In genomic region chr12:120534703-120535655, GRCh38 we compare ENCODE assay signal across 8 cellular contexts. TPM values are rescaled to one million over a fixed set of nuclear protein-coding genes. Genes with fewer than 3 reads are reported as not detected.
DNase-seq lines count a peak whose midpoint lies in the region; ATAC-seq and TF ChIP-seq lines count a peak whose summit lies in the region.

No MANE protein-coding gene starts in this region.

- no peaks in the 10 kb centered on the region for H3K36me3 ChIP-seq in Panc1 (ENCODE audit: control insufficient read depth, insufficient read depth, low read length)

- H3K27me3 Mint-ChIP-seq in osteocyte (ENCODE audit: unreplicated experiment) = no peaks in the 10 kb centered on the region

- H3K4me3 ChIP-seq in Panc1 (ENCODE audit: low read depth in 2 of 2, low read length in 2 of 2) (peak overlapping the region; percentile 86 to 88), foreskin fibroblast (ENCODE audit: low read depth in 1 of 2, low read length in 2 of 2) (peak overlapping the region; percentile 71 to 85)

- no peaks in the 10 kb centered on the region for H3K9me3 ChIP-seq in Panc1 (ENCODE audit: control insufficient read depth, insufficient read depth, low read depth, low read length)

- peak overlapping the region; percentile 88 for H3K4me3 Mint-ChIP-seq in osteocyte (ENCODE audit: unreplicated experiment)

- BruUV-seq in Panc1 (replicated peaks; lab: Mats Ljungman, UMichigan) = no TSS peak

- peak; percentile 14 for ATAC-seq in GM18873 (IDR thresholded peaks at IDR 0.05; ENCODE audit: low FRiP score, unreplicated experiment)
- ATAC-seq in HG03342 (IDR thresholded peaks at IDR 0.05; ENCODE audit: unreplicated experiment) = peak; percentile 33
- peak; percentile 68 for ATAC-seq in Panc1

- peak overlapping the region; percentile 94 for H3K27ac Mint-ChIP-seq in osteocyte (ENCODE audit: unreplicated experiment)

- H3K4me1 ChIP-seq in Panc1 (ENCODE audit: control insufficient read depth, insufficient read depth, low read length) = peaks cover 35% of the 10 kb centered on the region

- TF ChIP-seq CTCF in Panc1 (IDR thresholded peaks at IDR 0.05) (no peak), foreskin fibroblast (IDR thresholded peaks at IDR 0.05; ENCODE audit: low read depth, low read length) (no peak), osteocyte (IDR thresholded peaks at IDR 0.05) (no peak)

- H3K27me3 ChIP-seq in Panc1 (ENCODE audit: control insufficient read depth, insufficient read depth, low read length) = no peaks in the 10 kb centered on the region

- peak; percentile 66 for DNase-seq in AG08395 (ENCODE audit: low spot score)
- DNase-seq in Panc1 (ENCODE audit: low read depth, low spot score) = no peak
- peak; percentile 30 for DNase-seq in activated T-helper 9 cell treated with anti-CD3 and anti-CD28 coated beads, Interleukin-2, amount 50 U/mL, for 16 hours (ENCODE audit: low read depth)
- DNase-seq in foreskin fibroblast = peak; percentile 71 to 88
- DNase-seq in osteocyte (ENCODE audit: extremely low spot score, unreplicated experiment) = peak; percentile 85
- no peak for DNase-seq in cerebellar nuclear complex (lab: John Stamatoyannopoulos, UW)

- no peaks in the 10 kb centered on the region for H3K9me3 Mint-ChIP-seq in osteocyte (ENCODE audit: unreplicated experiment)

- peaks cover 43% of the 10 kb centered on the region for H3K4me1 Mint-ChIP-seq in osteocyte (ENCODE audit: unreplicated experiment)

- POLR2A ChIA-PET in Panc1 (lab: Charles Lee) = interaction anchor here (0.5 to 0.6 kb wide), 2 partner anchors 232 to 368 kb away, joined by 3 to 5 read pairs; no protein-coding TSS in a partner anchor

- peak overlapping the region; percentile 92 for H3K27ac ChIP-seq in Panc1 (ENCODE audit: low read length)

- CTCF ChIA-PET in Panc1 (lab: Charles Lee) = no interaction called here

- H3K36me3 Mint-ChIP-seq in osteocyte (ENCODE audit: unreplicated experiment) = peaks cover 7% of the 10 kb centered on the region

- in situ Hi-C loops in Panc1 (cut with HindIII; ENCODE audit: low pct_unique_long_range_greater_than_20kb, low sequenced_read_pairs) = no loop called here

- intact Hi-C loops in Panc1 (cut with micrococcal nuclease; ENCODE audit: unreplicated experiment) = no loop called here

RNA-seq across cellular contexts. Expression of gene RNF10, which starts 0.8 kb away (rescaled TPM):
- total RNA-seq in Panc1 (2021; ENCODE audit: unreplicated experiment) (177 TPM), osteocyte (139 and 177 TPM in 2 replicates)
- 209 TPM for polyA plus RNA-seq in Panc1 (2012; ENCODE audit: insufficient read length)

RNA-seq across cellular contexts. Expression of gene COQ5, which starts 6.0 kb away (rescaled TPM):
- total RNA-seq in Panc1 (2021; ENCODE audit: unreplicated experiment) = 42.9 TPM
- polyA plus RNA-seq in Panc1 (2012; ENCODE audit: insufficient read length) = 38.8 TPM
- total RNA-seq in osteocyte = 20.4 and 24.0 TPM in 2 replicates

RNA-seq across cellular contexts. Expression of gene DYNLL1, which starts 39.1 kb away (rescaled TPM):
- total RNA-seq in Panc1 (2021; ENCODE audit: unreplicated experiment) (482 TPM), osteocyte (324 and 325 TPM in 2 replicates)
- 526 TPM for polyA plus RNA-seq in Panc1 (2012; ENCODE audit: insufficient read length)

RNA-seq across cellular contexts. Expression of gene POP5, which starts 46.2 kb away (rescaled TPM):
- 43.7 TPM for total RNA-seq in Panc1 (2021; ENCODE audit: unreplicated experiment)
- 36.9 TPM for polyA plus RNA-seq in Panc1 (2012; ENCODE audit: insufficient read length)
- 36.9 and 42.0 TPM in 2 replicates for total RNA-seq in osteocyte

Comparison
In these comparisons a context has a peak if more than half of its experiments do, and no peak if none do; other contexts are left out.
1. DNase-seq: peak in AG08395 (single experiment), activated T-helper 9 cell treated with anti-CD3 and anti-CD28 coated beads, Interleukin-2, amount 50 U/mL, for 16 hours (single experiment), foreskin fibroblast (2 of 2) and osteocyte (single experiment); none in Panc1 (single experiment) and cerebellar nuclear complex (0 of 2).
2. ATAC-seq: peak in every context shown above with its lines; median percentile 68 in Panc1; 33 in HG03342; 14 in GM18873.